Comparison of ENCODE assay signal across 10 cellular contexts in the genomic region with DNA sequence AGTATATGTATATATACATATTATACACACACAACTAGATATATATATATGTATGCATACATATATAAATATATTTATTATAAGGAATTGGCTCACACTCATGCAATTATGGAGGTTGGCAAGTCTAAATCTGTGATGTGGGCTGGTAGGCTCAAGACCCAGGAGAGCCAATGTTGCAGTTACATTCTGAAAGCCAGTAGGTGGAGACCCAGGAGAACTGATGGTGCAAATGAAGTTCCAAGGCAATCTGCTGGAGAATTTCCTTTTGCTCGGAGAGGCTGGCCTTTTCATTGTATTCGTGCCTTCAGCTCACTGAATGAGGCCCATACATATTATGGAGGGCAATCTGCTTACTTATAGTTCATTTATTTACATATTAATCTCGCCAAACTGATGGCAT. TPM values are rescaled to one million over a fixed set of nuclear protein-coding genes. Genes with fewer than 3 reads are reported as not detected.
DNase-seq lines count a peak whose midpoint lies in the region; ATAC-seq, FAIRE-seq and TF ChIP-seq lines count a peak whose summit lies in the region.
"Had no signal": no experiment of that assay in that cellular context is flagged by ENCODE, and none has a peak within 500 bp of the region (broad histone marks: within the 10 kb centered on the region; RNA-seq: fewer than 3 reads in every experiment).

No MANE protein-coding gene starts in this region.

- TF ChIP-seq POLR2A in endothelial cell of umbilical vein (IDR thresholded peaks at IDR 0.05; ENCODE audit: low read depth, low read length): no peak

- H3K4me3 ChIP-seq in endothelial cell of umbilical vein (replicated peaks in 1 of 3; ENCODE audit: insufficient read depth in 1 of 3, low read depth in 1 of 3, low read length in 3 of 3): no peak overlapping the region
- H3K4me3 ChIP-seq in retinal pigment epithelial cell (ENCODE audit: low read length): no peak overlapping the region

- H4K20me1 ChIP-seq in endothelial cell of umbilical vein (replicated peaks; ENCODE audit: control insufficient read depth, extremely low read depth, insufficient read depth, low read length): no peaks in the 10 kb centered on the region

- intact Hi-C loops in endothelial cell of umbilical vein (cut with micrococcal nuclease): no loop called here

- H3K9ac ChIP-seq in endothelial cell of umbilical vein (replicated peaks; ENCODE audit: extremely low read depth, insufficient read depth, low read length): no peak overlapping the region

- no peaks in the 10 kb centered on the region for H3K4me1 ChIP-seq in endothelial cell of umbilical vein (ENCODE audit: control insufficient read depth, extremely low read depth, insufficient read depth, low read length)

- H3K4me2 ChIP-seq in endothelial cell of umbilical vein (ENCODE audit: insufficient read depth, low read length): no peak overlapping the region

- H3K9me3 ChIP-seq in endothelial cell of umbilical vein (replicated peaks; ENCODE audit: control insufficient read depth, insufficient read depth, low read length): no peaks in the 10 kb centered on the region

- H3K9me1 ChIP-seq in endothelial cell of umbilical vein (replicated peaks; ENCODE audit: control insufficient read depth, extremely low read depth, insufficient read depth, low read length): no peaks in the 10 kb centered on the region

- no peaks in the 10 kb centered on the region for H3K79me2 ChIP-seq in endothelial cell of umbilical vein (ENCODE audit: control insufficient read depth, insufficient read depth, low read length)

- CTCF ChIA-PET in endothelial cell of umbilical vein (lab: Charles Lee): no interaction called here

- POLR2A ChIA-PET in endothelial cell of umbilical vein (lab: Charles Lee): no interaction called here

- no peak for ATAC-seq in HG03159 (IDR thresholded peaks at IDR 0.05; ENCODE audit: unreplicated experiment)
- ATAC-seq: activated CD4-positive, alpha-beta T cell treated with anti-CD3 and anti-CD28 coated beads for 36 hours had no signal

- H3K27me3 ChIP-seq in endothelial cell of umbilical vein (ENCODE audit: control insufficient read depth in 2 of 2, insufficient read depth in 2 of 2, low read length in 2 of 2): no peaks in the 10 kb centered on the region

- H3K27ac ChIP-seq in endothelial cell of umbilical vein (ENCODE audit: insufficient read depth, low read depth, low read length): no peak overlapping the region

- no TSS peak for BruUV-seq in endothelial cell of umbilical vein (replicated peaks; lab: Mats Ljungman, UMichigan)

- DNase-seq in NCI-H82 (lab: John Stamatoyannopoulos, UW) (peak; percentile 41), NCI-H82 treated with DMSO at 0.1 percent for 48 hours (lab: John Stamatoyannopoulos, UW; ENCODE audit: unreplicated experiment) (no peak), NCI-H69 (lab: John Stamatoyannopoulos, UW) (peak; percentile 33), endothelial cell of umbilical vein (ENCODE audit: low read depth, low spot score) (peak; percentile 29), retinal pigment epithelial cell (ENCODE audit: low read depth) (no peak), KG1 (lab: John Stamatoyannopoulos, UW) (no peak)
- DNase-seq in activated CD4-positive, alpha-beta T cell treated with anti-CD3 and anti-CD28 coated beads for 1 hour: no peak
- DNase-seq: activated CD4-positive, alpha-beta T cell treated with anti-CD3 and anti-CD28 coated beads for 36 hours; C1 segment of cervical spinal cord had no signal

- no peak overlapping the region for H2AFZ ChIP-seq in endothelial cell of umbilical vein (ENCODE audit: low read depth, low read length)

- no peak for FAIRE-seq in endothelial cell of umbilical vein (lab: Jason Lieb, UNC)

- dilution Hi-C loops in endothelial cell of umbilical vein (cut with MboI; ENCODE audit: extremely low pct_ligation_motif_present, low sequenced_read_pairs): no loop called here

- TF ChIP-seq CTCF in endothelial cell of umbilical vein (IDR thresholded peaks at IDR 0.05; ENCODE audit: extremely low read depth in 1 of 2, insufficient read depth in 1 of 2, low read depth in 1 of 2, low read length in 2 of 2) (peak in 1 of 2 donors; percentile 23), retinal pigment epithelial cell (conservative IDR thresholded peaks at IDR 0.05; ENCODE audit: low read depth, low read length) (peak; percentile 33)

- H3K36me3 ChIP-seq in endothelial cell of umbilical vein (ENCODE audit: control insufficient read depth in 2 of 2, extremely low read depth in 1 of 2, insufficient read depth in 2 of 2, low read length in 2 of 2): no peaks in the 10 kb centered on the region

TF ChIP-seq in endothelial cell of umbilical vein, 7 proteins besides CTCF, POLR2A, EP300 and RAD21:
- TF ChIP-seq, protein P1, sequence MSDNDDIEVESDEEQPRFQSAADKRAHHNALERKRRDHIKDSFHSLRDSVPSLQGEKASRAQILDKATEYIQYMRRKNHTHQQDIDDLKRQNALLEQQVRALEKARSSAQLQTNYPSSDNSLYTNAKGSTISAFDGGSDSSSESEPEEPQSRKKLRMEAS (IDR thresholded peaks at IDR 0.05; ENCODE audit: insufficient read depth, insufficient read length): no peak
- TF ChIP-seq POLR2AphosphoS5 (IDR thresholded peaks at IDR 0.05; ENCODE audit: insufficient read depth, low read depth, low read length) (no peak), EZH2 (IDR thresholded peaks at IDR 0.05; ENCODE audit: borderline replicate concordance, low read depth, low read length, severe bottlenecking) (no peak), MYC (IDR thresholded peaks at IDR 0.05; ENCODE audit: low read depth, low read length) (no peak), FOS (IDR thresholded peaks at IDR 0.05; ENCODE audit: borderline replicate concordance, insufficient read depth, low read length) (no peak), GATA2 (IDR thresholded peaks at IDR 0.05; ENCODE audit: insufficient read depth, insufficient read length, low read depth, low read length) (no peak), JUN (IDR thresholded peaks at IDR 0.05; ENCODE audit: borderline replicate concordance, insufficient read depth, insufficient read length, low read depth) (no peak)

RNA-seq across cellular contexts. Expression of a gene that starts 9.4 kb away (rescaled TPM):
- total RNA-seq in endothelial cell of umbilical vein: not detected in 2 replicates
- not detected in 2 replicates for polyA plus RNA-seq in endothelial cell of umbilical vein
- polyA plus RNA-seq in endothelial cell of umbilical vein (2011; cell fraction: cytosol; rRNA removed): not detected in 2 replicates
- not detected in 2 replicates for polyA plus RNA-seq in endothelial cell of umbilical vein (2011; cell fraction: nucleus; rRNA removed)
- not detected in 2 replicates for polyA plus RNA-seq in endothelial cell of umbilical vein (2012)
- not detected in 2 replicates for polyA minus RNA-seq in endothelial cell of umbilical vein
- not detected for polyA minus RNA-seq in endothelial cell of umbilical vein (2011; cell fraction: cytosol; rRNA and poly(A)+ RNA removed)
- not detected in 2 replicates for polyA minus RNA-seq in endothelial cell of umbilical vein (2011; cell fraction: nucleus; rRNA and poly(A)+ RNA removed)

RNA-seq across cellular contexts. Expression of a gene that starts 29.2 kb away (rescaled TPM):
- total RNA-seq in endothelial cell of umbilical vein: not detected in 2 replicates
- not detected in 2 replicates for polyA plus RNA-seq in endothelial cell of umbilical vein
- polyA plus RNA-seq in endothelial cell of umbilical vein (2011; cell fraction: cytosol; rRNA removed): not detected in 2 replicates
- not detected in 2 replicates for polyA plus RNA-seq in endothelial cell of umbilical vein (2011; cell fraction: nucleus; rRNA removed)
- polyA plus RNA-seq in endothelial cell of umbilical vein (2012): not detected in 2 replicates
- polyA minus RNA-seq in endothelial cell of umbilical vein: not detected in 2 replicates
- not detected for polyA minus RNA-seq in endothelial cell of umbilical vein (2011; cell fraction: cytosol; rRNA and poly(A)+ RNA removed)
- not detected in 2 replicates for polyA minus RNA-seq in endothelial cell of umbilical vein (2011; cell fraction: nucleus; rRNA and poly(A)+ RNA removed)
- total RNA-seq: activated CD4-positive, alpha-beta T cell treated with anti-CD3 and anti-CD28 coated beads for 36 hours had no signal

RNA-seq across cellular contexts. Expression of a gene that starts 39.7 kb away (rescaled TPM):
- total RNA-seq in endothelial cell of umbilical vein: not detected in 2 replicates
- polyA plus RNA-seq in endothelial cell of umbilical vein: not detected in 2 replicates
- not detected in 2 replicates for polyA plus RNA-seq in endothelial cell of umbilical vein (2011; cell fraction: cytosol; rRNA removed)
- not detected in 2 replicates for polyA plus RNA-seq in endothelial cell of umbilical vein (2011; cell fraction: nucleus; rRNA removed)
- not detected in 2 replicates for polyA plus RNA-seq in endothelial cell of umbilical vein (2012)
- not detected in 2 replicates for polyA minus RNA-seq in endothelial cell of umbilical vein
- not detected for polyA minus RNA-seq in endothelial cell of umbilical vein (2011; cell fraction: cytosol; rRNA and poly(A)+ RNA removed)
- not detected in 2 replicates for polyA minus RNA-seq in endothelial cell of umbilical vein (2011; cell fraction: nucleus; rRNA and poly(A)+ RNA removed)
- total RNA-seq: activated CD4-positive, alpha-beta T cell treated with anti-CD3 and anti-CD28 coated beads for 36 hours had no signal

RNA-seq across cellular contexts. Expression of a gene that starts 52.7 kb away (rescaled TPM):
- not detected in 2 replicates for total RNA-seq in endothelial cell of umbilical vein
- polyA plus RNA-seq in endothelial cell of umbilical vein: not detected in 2 replicates
- polyA plus RNA-seq in endothelial cell of umbilical vein (2011; cell fraction: cytosol; rRNA removed): not detected in 2 replicates
- not detected in 2 replicates for polyA plus RNA-seq in endothelial cell of umbilical vein (2011; cell fraction: nucleus; rRNA removed)
- not detected in 2 replicates for polyA plus RNA-seq in endothelial cell of umbilical vein (2012)
- not detected in 2 replicates for polyA minus RNA-seq in endothelial cell of umbilical vein
- not detected for polyA minus RNA-seq in endothelial cell of umbilical vein (2011; cell fraction: cytosol; rRNA and poly(A)+ RNA removed)
- not detected in 2 replicates for polyA minus RNA-seq in endothelial cell of umbilical vein (2011; cell fraction: nucleus; rRNA and poly(A)+ RNA removed)
- total RNA-seq: activated CD4-positive, alpha-beta T cell treated with anti-CD3 and anti-CD28 coated beads for 36 hours had no signal

RNA-seq across cellular contexts. Expression of a gene that starts 58.0 kb away (rescaled TPM):
- not detected in 2 replicates for total RNA-seq in endothelial cell of umbilical vein
- not detected in 2 replicates for polyA plus RNA-seq in endothelial cell of umbilical vein
- polyA plus RNA-seq in endothelial cell of umbilical vein (2011; cell fraction: cytosol; rRNA removed): not detected in 2 replicates
- not detected in 2 replicates for polyA plus RNA-seq in endothelial cell of umbilical vein (2011; cell fraction: nucleus; rRNA removed)
- not detected in 2 replicates for polyA plus RNA-seq in endothelial cell of umbilical vein (2012)
- not detected in 2 replicates for polyA minus RNA-seq in endothelial cell of umbilical vein
- polyA minus RNA-seq in endothelial cell of umbilical vein (2011; cell fraction: cytosol; rRNA and poly(A)+ RNA removed): not detected
- not detected in 2 replicates for polyA minus RNA-seq in endothelial cell of umbilical vein (2011; cell fraction: nucleus; rRNA and poly(A)+ RNA removed)
- total RNA-seq: activated CD4-positive, alpha-beta T cell treated with anti-CD3 and anti-CD28 coated beads for 36 hours had no signal

Comparison
In these comparisons a context has a peak if more than half of its experiments do, and no peak if none do; other contexts are left out.
1. DNase-seq: peak in NCI-H82 (single experiment), NCI-H69 (single experiment) and endothelial cell of umbilical vein (single experiment); none in NCI-H82 treated with DMSO at 0.1 percent for 48 hours (single experiment), retinal pigment epithelial cell (single experiment), activated CD4-positive, alpha-beta T cell treated with anti-CD3 and anti-CD28 coated beads for 1 hour (single experiment) and KG1 (single experiment).